In the genomic region with DNA sequence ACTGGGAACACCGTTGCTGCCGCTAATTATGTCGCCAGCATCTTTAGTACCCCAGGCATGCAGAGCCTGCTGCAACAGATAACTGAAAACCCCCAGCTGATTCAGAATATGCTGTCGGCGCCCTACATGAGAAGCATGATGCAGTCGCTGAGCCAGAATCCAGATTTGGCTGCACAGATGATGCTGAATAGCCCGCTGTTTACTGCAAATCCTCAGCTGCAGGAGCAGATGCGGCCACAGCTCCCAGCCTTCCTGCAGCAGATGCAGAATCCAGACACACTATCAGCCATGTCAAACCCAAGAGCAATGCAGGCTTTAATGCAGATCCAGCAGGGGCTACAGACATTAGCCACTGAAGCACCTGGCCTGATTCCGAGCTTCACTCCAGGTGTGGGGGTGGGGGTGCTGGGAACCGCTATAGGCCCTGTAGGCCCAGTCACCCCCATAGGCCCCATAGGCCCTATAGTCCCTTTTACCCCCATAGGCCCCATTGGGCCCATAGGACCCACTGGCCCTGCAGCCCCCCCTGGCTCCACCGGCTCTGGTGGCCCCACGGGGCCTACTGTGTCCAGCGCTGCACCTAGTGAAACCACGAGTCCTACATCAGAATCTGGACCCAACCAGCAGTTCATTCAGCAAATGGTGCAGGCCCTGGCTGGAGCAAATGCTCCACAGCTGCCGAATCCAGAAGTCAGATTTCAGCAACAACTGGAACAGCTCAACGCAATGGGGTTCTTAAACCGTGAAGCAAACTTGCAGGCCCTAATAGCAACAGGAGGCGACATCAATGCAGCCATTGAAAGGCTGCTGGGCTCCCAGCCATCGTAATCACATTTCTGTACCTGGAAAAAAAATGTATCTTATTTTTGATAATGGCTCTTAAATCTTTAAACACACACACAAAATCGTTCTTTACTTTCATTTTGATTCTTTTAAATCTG, we compare ENCODE assay signal across 8 cellular contexts. TPM values are rescaled to one million over a fixed set of nuclear protein-coding genes. Genes with fewer than 3 reads are reported as not detected.
DNase-seq lines count a peak whose midpoint lies in the region; ATAC-seq and TF ChIP-seq lines count a peak whose summit lies in the region.

No MANE protein-coding gene starts in this region.

- H3K79me2 ChIP-seq in smooth muscle cell (ENCODE audit: low read depth), result peaks cover 46% of the 10 kb centered on the region

- peaks cover 14% of the 10 kb centered on the region for H3K4me1 ChIP-seq in smooth muscle cell (ENCODE audit: low read depth)

- TF ChIP-seq CTCF in CD14-positive monocyte (IDR thresholded peaks at IDR 0.05) (no peak), smooth muscle cell (IDR thresholded peaks at IDR 0.05; ENCODE audit: borderline replicate concordance, insufficient read depth, poor library complexity, severe bottlenecking) (no peak), GM13977 (IDR thresholded peaks at IDR 0.05; ENCODE audit: extremely low read depth, insufficient read depth, missing control alignments) (no peak)

- peak overlapping the region in 6 of 7 donors; percentile 50 to 99 (median 76) for H3K27ac Mint-ChIP-seq in CD14-positive monocyte
- H3K27ac Mint-ChIP-seq in activated naive CD4-positive, alpha-beta T cell treated with anti-CD3 and anti-CD28 coated beads, Interleukin-2, amount 50 U/mL, for 24 hours, result peak overlapping the region; percentile 99

- peaks cover 0 to 3% of the 10 kb centered on the region in 2 donors for H3K36me3 Mint-ChIP-seq in CD14-positive monocyte
- H3K36me3 Mint-ChIP-seq in activated naive CD4-positive, alpha-beta T cell treated with anti-CD3 and anti-CD28 coated beads, Interleukin-2, amount 50 U/mL, for 24 hours, result peaks cover 5% of the 10 kb centered on the region

- peaks cover 0 to 4% (median 2%) of the 10 kb centered on the region in 3 donors for H3K27me3 Mint-ChIP-seq in CD14-positive monocyte (ENCODE audit: low read depth in 3 of 3)
- H3K27me3 Mint-ChIP-seq in activated naive CD4-positive, alpha-beta T cell treated with anti-CD3 and anti-CD28 coated beads, Interleukin-2, amount 50 U/mL, for 24 hours, result no peaks in the 10 kb centered on the region

- no peaks in the 10 kb centered on the region for H3K27me3 ChIP-seq in smooth muscle cell (ENCODE audit: low read depth)

- intact Hi-C loops in CD14-positive monocyte (cut with micrococcal nuclease), result no loop called here

- ATAC-seq in HG02642 (IDR thresholded peaks at IDR 0.05; ENCODE audit: poor library complexity, unreplicated experiment), result peak; percentile 6

- no peaks in the 10 kb centered on the region for H3F3A ChIP-seq in smooth muscle cell (ENCODE audit: low read depth)

- peaks cover 0 to 10% (median 0%) of the 10 kb centered on the region in 7 donors for H3K9me3 Mint-ChIP-seq in CD14-positive monocyte
- no peaks in the 10 kb centered on the region for H3K9me3 Mint-ChIP-seq in activated naive CD4-positive, alpha-beta T cell treated with anti-CD3 and anti-CD28 coated beads, Interleukin-2, amount 50 U/mL, for 24 hours

- H3K4me3 ChIP-seq in smooth muscle cell, result peak overlapping the region; percentile 77

- no peak overlapping the region for H2AFZ ChIP-seq in smooth muscle cell (ENCODE audit: low read depth)

- H3K9ac ChIP-seq in smooth muscle cell (ENCODE audit: low read depth), result peak overlapping the region; percentile 98

- in situ Hi-C loops in GM13977 (cut with MboI; ENCODE audit: low pct_unique_long_range_greater_than_20kb, low sequenced_read_pairs, unreplicated experiment), result loop anchor here (25.0 kb wide), 1 partner anchor 172 kb away; a partner anchor contains a TSS

- H3K4me2 ChIP-seq in smooth muscle cell, result peak overlapping the region; percentile 89

- WGBS in smooth muscle cell (ENCODE audit: low lambda C conversion rate), result 45% methylated on average over 20 of the region's 20 CpGs

- peak overlapping the region; percentile 98 for H3K27ac ChIP-seq in smooth muscle cell (ENCODE audit: low read depth)

- no peaks in the 10 kb centered on the region for H3K36me3 ChIP-seq in smooth muscle cell (ENCODE audit: low read depth)

- peaks cover 49% of the 10 kb centered on the region for H4K20me1 ChIP-seq in smooth muscle cell (ENCODE audit: low read depth)

- H3K9me3 ChIP-seq in smooth muscle cell (replicated peaks; ENCODE audit: low read depth), result no peaks in the 10 kb centered on the region

- H3K4me1 Mint-ChIP-seq in CD14-positive monocyte, result peaks cover 44% of the 10 kb centered on the region
- peaks cover 27% of the 10 kb centered on the region for H3K4me1 Mint-ChIP-seq in activated naive CD4-positive, alpha-beta T cell treated with anti-CD3 and anti-CD28 coated beads, Interleukin-2, amount 50 U/mL, for 24 hours

- H3K4me3 Mint-ChIP-seq in CD14-positive monocyte, result peak overlapping the region; percentile 84 to 99
- H3K4me3 Mint-ChIP-seq in activated naive CD4-positive, alpha-beta T cell treated with anti-CD3 and anti-CD28 coated beads, Interleukin-2, amount 50 U/mL, for 24 hours, result peak overlapping the region; percentile 93

- no peak for DNase-seq in CD14-positive monocyte (ENCODE audit: low spot score)
- peak; percentile 6 for DNase-seq in iPS-NIHi7 (ENCODE audit: extremely low spot score)
- no peak for DNase-seq in smooth muscle cell (lab: John Stamatoyannopoulos, UW; ENCODE audit: unreplicated experiment)
- no peak for DNase-seq in GM13977 (ENCODE audit: low spot score)
- no peak for DNase-seq in HUDEP-2 (lab: John Stamatoyannopoulos, UW; ENCODE audit: unreplicated experiment in 76 of 76)
- no peak for DNase-seq in NCI-H1105 treated with DMSO at 0.1 percent for 48 hours (lab: John Stamatoyannopoulos, UW)

RNA-seq across cellular contexts. Expression of a gene that starts 1.8 kb away (rescaled TPM):
- polyA plus RNA-seq in CD14-positive monocyte (10 to 100 TPM; 28.8 to 38.4 TPM), smooth muscle cell (40.8 and 52.2 TPM in 2 replicates)
- 31.3 and 33.1 TPM in 2 replicates for total RNA-seq in smooth muscle cell
